ENCODE assay signal across 29 cellular contexts in genomic region chr14:62602712-62603111, GRCh38.
"Had no signal": no experiment of that assay in that cellular context is flagged by ENCODE, and none has a peak within 500 bp of the region (broad histone marks: within the 10 kb centered on the region; RNA-seq: fewer than 3 reads in every experiment).

No MANE protein-coding gene starts in this region.

- H3K4me3 Mint-ChIP-seq: stimulated activated effector memory CD8-positive, alpha-beta T cell treated with anti-CD3 and anti-CD28 coated beads, Interleukin-12 subunit alpha, Interleukin-12 subunit beta, amount 100 ng/mL, for 72 hours; stimulated activated memory B cell treated with anti-CD40 and anti-IgM and Interleukin-4, amounts not matched to agents 10 μg/mL and 1 μg/mL and 100 μg/mL, for 72 hours; stimulated activated naive B cell treated with anti-CD40 and anti-IgM and Interleukin-4, amounts not matched to agents 10 μg/mL and 1 μg/mL and 100 μg/mL, for 72 hours; stimulated activated naive CD8-positive, alpha-beta T cell treated with anti-CD3 and anti-CD28 coated beads, Interleukin-15, amount 100 ng/mL, for 72 hours; stimulated activated naive CD8-positive, alpha-beta T cell treated with anti-CD3 and anti-CD28 coated beads, Interleukin-15, Interleukin-2, amounts not matched to agents 100 ng/mL and 50 ng/mL, for 24 hours; type B pancreatic cell had no signal

- H3K36me3 Mint-ChIP-seq: stimulated activated effector memory CD8-positive, alpha-beta T cell treated with anti-CD3 and anti-CD28 coated beads, Interleukin-12 subunit alpha, Interleukin-12 subunit beta, amount 100 ng/mL, for 72 hours; stimulated activated memory B cell treated with anti-CD40 and anti-IgM and Interleukin-4, amounts not matched to agents 10 μg/mL and 1 μg/mL and 100 μg/mL, for 72 hours; stimulated activated naive B cell treated with anti-CD40 and anti-IgM and Interleukin-4, amounts not matched to agents 10 μg/mL and 1 μg/mL and 100 μg/mL, for 72 hours; type B pancreatic cell had no signal

- H3K4me3 ChIP-seq: stomach, suprapubic skin, testis, thoracic aorta, thyroid gland, tibial artery, tibial nerve, transverse colon, upper lobe of left lung, upper lobe of right lung, uterus, vagina had no signal

- FAIRE-seq: urothelium cell line had no signal

- H3K36me3 ChIP-seq: stomach, suprapubic skin, thoracic aorta, thyroid gland, tibial artery, tibial nerve, transverse colon, upper lobe of left lung, upper lobe of right lung, uterus, vagina had no signal

- H3K27ac Mint-ChIP-seq: stimulated activated effector memory CD8-positive, alpha-beta T cell treated with anti-CD3 and anti-CD28 coated beads, Interleukin-12 subunit alpha, Interleukin-12 subunit beta, amount 100 ng/mL, for 72 hours; stimulated activated memory B cell treated with anti-CD40 and anti-IgM and Interleukin-4, amounts not matched to agents 10 μg/mL and 1 μg/mL and 100 μg/mL, for 72 hours; stimulated activated naive B cell treated with anti-CD40 and anti-IgM and Interleukin-4, amounts not matched to agents 10 μg/mL and 1 μg/mL and 100 μg/mL, for 72 hours; stimulated activated naive CD8-positive, alpha-beta T cell treated with anti-CD3 and anti-CD28 coated beads, Interleukin-15, amount 100 ng/mL, for 72 hours; stimulated activated naive CD8-positive, alpha-beta T cell treated with anti-CD3 and anti-CD28 coated beads, Interleukin-15, Interleukin-2, amounts not matched to agents 100 ng/mL and 50 ng/mL, for 24 hours; type B pancreatic cell had no signal

- H3K27me3 ChIP-seq: stomach, suprapubic skin, testis, thyroid gland, tibial artery, tibial nerve, transverse colon, upper lobe of left lung, upper lobe of right lung, uterus, vagina had no signal

- H3K4me1 ChIP-seq: stomach, suprapubic skin, testis, thyroid gland, tibial artery, tibial nerve, transverse colon, upper lobe of left lung, upper lobe of right lung, uterus, vagina had no signal

- H3K4me1 Mint-ChIP-seq: stimulated activated effector memory CD8-positive, alpha-beta T cell treated with anti-CD3 and anti-CD28 coated beads, Interleukin-12 subunit alpha, Interleukin-12 subunit beta, amount 100 ng/mL, for 72 hours; stimulated activated memory B cell treated with anti-CD40 and anti-IgM and Interleukin-4, amounts not matched to agents 10 μg/mL and 1 μg/mL and 100 μg/mL, for 72 hours; stimulated activated naive B cell treated with anti-CD40 and anti-IgM and Interleukin-4, amounts not matched to agents 10 μg/mL and 1 μg/mL and 100 μg/mL, for 72 hours; stimulated activated naive CD8-positive, alpha-beta T cell treated with anti-CD3 and anti-CD28 coated beads, Interleukin-15, amount 100 ng/mL, for 72 hours had no signal

- ATAC-seq: stimulated activated effector memory CD8-positive, alpha-beta T cell treated with anti-CD3 and anti-CD28 coated beads, Interleukin-12 subunit alpha, Interleukin-12 subunit beta, amount 100 ng/mL, for 72 hours; stimulated activated memory B cell treated with anti-CD40 and anti-IgM and Interleukin-4, amounts not matched to agents 10 μg/mL and 1 μg/mL and 100 μg/mL, for 72 hours; stimulated activated naive B cell treated with anti-CD40 and anti-IgM and Interleukin-4, amounts not matched to agents 10 μg/mL and 1 μg/mL and 100 μg/mL, for 72 hours; stimulated activated naive CD8-positive, alpha-beta T cell treated with anti-CD3 and anti-CD28 coated beads, Interleukin-15, amount 100 ng/mL, for 72 hours; stimulated activated naive CD8-positive, alpha-beta T cell treated with anti-CD3 and anti-CD28 coated beads, Interleukin-15, Interleukin-2, amounts not matched to agents 100 U/mL and 50 U/mL, for 24 hours; upper lobe of right lung had no signal

- DNase-seq: stimulated activated CD4-positive, alpha-beta T cell treated with anti-CD3 and anti-CD28 coated beads, Interleukin-2, amount 100 ng/mL, for 48 hours; stimulated activated CD4-positive, alpha-beta T cell treated with anti-CD3 and anti-CD28 coated beads, Interleukin-4, amount 100 ng/mL, for 1 hour; stimulated activated CD4-positive, alpha-beta T cell treated with anti-CD3 and anti-CD28 coated beads, Interleukin-4, amount 100 ng/mL, for 24 hours; stimulated activated CD4-positive, alpha-beta T cell treated with anti-CD3 and anti-CD28 coated beads, Interleukin-4, amount 100 ng/mL, for 4 hours; stimulated activated CD8-positive, alpha-beta memory T cell treated with anti-CD3 and anti-CD28 coated beads, Interleukin-4, amount 100 ng/mL, for 48 hours; stimulated activated naive B cell treated with anti-CD40 and anti-IgM and Interleukin-4, amounts not matched to agents 10 μg/mL and 1 μg/mL and 100 μg/mL, for 72 hours; stimulated activated naive CD4-positive, alpha-beta T cell; stimulated activated naive CD4-positive, alpha-beta T cell treated with Interleukin-2 at 50 U/mL for 16 hours; stimulated activated naive CD8-positive, alpha-beta T cell treated with anti-CD3 and anti-CD28 coated beads, Interleukin-15, amount 100 ng/mL, for 72 hours; stimulated activated naive CD8-positive, alpha-beta T cell treated with anti-CD3 and anti-CD28 coated beads, Interleukin-15, Interleukin-2, amounts not matched to agents 100 U/mL and 50 U/mL, for 24 hours; stomach; substantia nigra; testis; thyroid gland; tibial artery; transverse colon; trophoblast cell; upper lobe of left lung; upper lobe of right lung; uterus had no signal

- H3K9me3 ChIP-seq: suprapubic skin, testis, thoracic aorta, thyroid gland, tibial artery, tibial nerve, transverse colon, upper lobe of left lung, upper lobe of right lung, uterus, vagina had no signal

- H3K27ac ChIP-seq: stomach, suprapubic skin, testis, thoracic aorta, thyroid gland, tibial artery, tibial nerve, transverse colon, upper lobe of left lung, upper lobe of right lung, uterus, vagina had no signal

- H3K27me3 Mint-ChIP-seq: stimulated activated memory B cell treated with anti-CD40 and anti-IgM and Interleukin-4, amounts not matched to agents 10 μg/mL and 1 μg/mL and 100 μg/mL, for 72 hours; stimulated activated naive B cell treated with anti-CD40 and anti-IgM and Interleukin-4, amounts not matched to agents 10 μg/mL and 1 μg/mL and 100 μg/mL, for 72 hours; stimulated activated naive CD8-positive, alpha-beta T cell treated with anti-CD3 and anti-CD28 coated beads, Interleukin-15, amount 100 ng/mL, for 72 hours; stimulated activated naive CD8-positive, alpha-beta T cell treated with anti-CD3 and anti-CD28 coated beads, Interleukin-15, Interleukin-2, amounts not matched to agents 100 ng/mL and 50 ng/mL, for 24 hours; type B pancreatic cell had no signal
